33 cellular contexts compared by ENCODE assay signal in genomic region chr12:119547016-119547415, GRCh38. TPM values are rescaled to one million over a fixed set of nuclear protein-coding genes. Genes with fewer than 3 reads are reported as not detected.
"Had no signal": no experiment of that assay in that cellular context is flagged by ENCODE, and none has a peak within 500 bp of the region (broad histone marks: within the 10 kb centered on the region; RNA-seq: fewer than 3 reads in every experiment).

No MANE protein-coding gene starts in this region.

- H3K27ac Mint-ChIP-seq: activated CD4-positive, alpha-beta memory T cell treated with anti-CD3 and anti-CD28 coated beads, Interleukin-2, amount 10 ng/mL, durations not matched to agents 7 days and 5 days; activated CD4-positive, alpha-beta T cell treated with anti-CD3 and anti-CD28 coated beads, Interleukin-2, amount 10 ng/mL, durations not matched to agents 7 days and 5 days; activated naive CD8-positive, alpha-beta T cell; activated T-helper 17 cell treated with anti-CD3 and anti-CD28 coated beads, Interleukin-2, amount 50 U/mL, for 72 hours; dendritic cell treated with granulocyte-macrophage colony-stimulating factor and Interleukin-4, amounts not matched to agents 40 ng/mL and 50 ng/mL, for 4 days; effector memory CD8-positive, alpha-beta T cell; T-helper 17 cell; T-helper 2 cell treated with Interferon-gamma antibody and Interleukin-4, amounts not matched to agents 5 μg/mL and 100 μg/mL, for 36 hours had no signal

- DNase-seq: activated CD4-positive, alpha-beta memory T cell treated with anti-CD3 and anti-CD28 coated beads, Interleukin-2, amount 10 ng/mL, durations not matched to agents 7 days and 5 days; activated CD4-positive, alpha-beta T cell treated with anti-CD3 and anti-CD28 coated beads for 1 hour; activated CD4-positive, alpha-beta T cell treated with anti-CD3 and anti-CD28 coated beads for 4 hours; activated CD4-positive, alpha-beta T cell treated with anti-CD3 and anti-CD28 coated beads, Interleukin-2, amount 10 ng/mL, durations not matched to agents 7 days and 5 days; activated CD4-positive, alpha-beta T cell treated with anti-CD3 and anti-CD28 coated beads, Interleukin-2, amount 50 U/mL, for 4 hours; activated effector memory CD4-positive, alpha-beta T cell treated with Interleukin-2 at 50 U/mL for 16 hours; activated gamma-delta T cell treated with Interleukin-2 at 50 U/mL for 16 hours; activated naive CD4-positive, alpha-beta T cell treated with anti-CD3 and anti-CD28 coated beads, Interleukin-2, amount 50 U/mL, for 16 hours; activated naive CD4-positive, alpha-beta T cell treated with Interleukin-2 at 50 U/mL for 16 hours; activated T-cell treated with anti-CD3 and anti-CD28 coated beads, Interleukin-2, amount 50 U/mL, for 4 hours; amniotic stem cell; anterior cingulate cortex; brain microvascular endothelial cell; effector CD4-positive, alpha-beta T cell; effector memory CD8-positive, alpha-beta T cell; esophagus squamous epithelium; foreskin melanocyte; heart right ventricle; T-helper 17 cell; T1000 had no signal

- H2AFZ ChIP-seq: hepatocyte had no signal

- H3K27me3 Mint-ChIP-seq: activated CD4-positive, alpha-beta T cell treated with anti-CD3 and anti-CD28 coated beads, Interleukin-2, amount 10 ng/mL, durations not matched to agents 7 days and 5 days had no signal

- H3K36me3 Mint-ChIP-seq: activated naive CD8-positive, alpha-beta T cell had no signal

- H3K4me3 Mint-ChIP-seq: activated CD4-positive, alpha-beta memory T cell treated with anti-CD3 and anti-CD28 coated beads, Interleukin-2, amount 10 ng/mL, durations not matched to agents 7 days and 5 days; activated CD4-positive, alpha-beta T cell treated with anti-CD3 and anti-CD28 coated beads, Interleukin-2, amount 10 ng/mL, durations not matched to agents 7 days and 5 days; activated naive CD8-positive, alpha-beta T cell; activated T-cell treated with anti-CD3 and anti-CD28 coated beads, Interleukin-2, amount 50 U/mL, for 4 hours; activated T-helper 17 cell treated with anti-CD3 and anti-CD28 coated beads, Interleukin-2, amount 50 U/mL, for 72 hours; central memory CD8-positive, alpha-beta T cell; dendritic cell treated with granulocyte-macrophage colony-stimulating factor and Interleukin-4, amounts not matched to agents 40 ng/mL and 50 ng/mL, for 4 days; effector memory CD8-positive, alpha-beta T cell; T-helper 17 cell; T-helper 2 cell treated with Interferon-gamma antibody and Interleukin-4, amounts not matched to agents 5 μg/mL and 100 μg/mL, for 36 hours had no signal

- H3K79me2 ChIP-seq: hepatocyte had no signal

- H3K4me1 ChIP-seq: esophagus squamous epithelium, gastroesophageal sphincter, heart right ventricle had no signal

- H3K4me2 ChIP-seq: hepatocyte had no signal

- H3K4me3 ChIP-seq: coronary artery, esophagus squamous epithelium, gastroesophageal sphincter, heart right ventricle, hepatocyte had no signal

- H3K36me3 ChIP-seq: brain microvascular endothelial cell, esophagus squamous epithelium, gastroesophageal sphincter, heart right ventricle had no signal

- H3K27me3 ChIP-seq: brain microvascular endothelial cell had no signal

- H3K9me3 ChIP-seq: esophagus squamous epithelium, gastroesophageal sphincter, heart right ventricle had no signal

- H3K27ac ChIP-seq: brain microvascular endothelial cell, coronary artery, esophagus squamous epithelium, gastroesophageal sphincter, heart right ventricle, hepatocyte had no signal

- H3K4me1 Mint-ChIP-seq: activated CD4-positive, alpha-beta memory T cell treated with anti-CD3 and anti-CD28 coated beads, Interleukin-2, amount 10 ng/mL, durations not matched to agents 7 days and 5 days; activated CD4-positive, alpha-beta T cell treated with anti-CD3 and anti-CD28 coated beads, Interleukin-2, amount 10 ng/mL, durations not matched to agents 7 days and 5 days; activated T-helper 17 cell treated with anti-CD3 and anti-CD28 coated beads, Interleukin-2, amount 50 U/mL, for 72 hours; central memory CD8-positive, alpha-beta T cell; T-helper 17 cell had no signal

- H3K9me3 Mint-ChIP-seq: activated CD4-positive, alpha-beta memory T cell treated with anti-CD3 and anti-CD28 coated beads, Interleukin-2, amount 10 ng/mL, durations not matched to agents 7 days and 5 days; activated CD4-positive, alpha-beta T cell treated with anti-CD3 and anti-CD28 coated beads, Interleukin-2, amount 10 ng/mL, durations not matched to agents 7 days and 5 days; activated T-cell treated with anti-CD3 and anti-CD28 coated beads, Interleukin-2, amount 50 U/mL, for 4 hours; activated T-helper 17 cell treated with anti-CD3 and anti-CD28 coated beads, Interleukin-2, amount 50 U/mL, for 72 hours; central memory CD8-positive, alpha-beta T cell; dendritic cell treated with granulocyte-macrophage colony-stimulating factor and Interleukin-4, amounts not matched to agents 40 ng/mL and 50 ng/mL, for 4 days; effector memory CD8-positive, alpha-beta T cell; T-helper 2 cell treated with Interferon-gamma antibody and Interleukin-4, amounts not matched to agents 5 μg/mL and 100 μg/mL, for 36 hours had no signal

RNA-seq across cellular contexts. Expression of gene TMEM233, which starts 46.6 kb away (rescaled TPM):
- total RNA-seq: activated CD4-positive, alpha-beta memory T cell treated with anti-CD3 and anti-CD28 coated beads, Interleukin-2, amount 10 ng/mL, durations not matched to agents 7 days and 5 days; activated CD4-positive, alpha-beta T cell treated with anti-CD3 and anti-CD28 coated beads, Interleukin-2, amount 10 ng/mL, durations not matched to agents 7 days and 5 days; activated T-cell treated with anti-CD3 and anti-CD28 coated beads, Interleukin-2, amount 50 U/mL, for 4 hours; activated T-helper 17 cell treated with anti-CD3 and anti-CD28 coated beads, Interleukin-2, amount 50 U/mL, for 72 hours; astrocyte; bronchial epithelial cell; cerebellum; fibroblast of villous mesenchyme; hepatocyte; T-helper 17 cell had no signal
- polyA plus RNA-seq: fibroblast of lung, hepatocyte had no signal
